In genomic region chr2:159202568-159203071, GRCh38 we compare ENCODE assay signal across 9 cellular contexts.
A peak's percentile ranks its signal among the peaks of the same experiment; 100 is the strongest.
DNase-seq lines count a peak whose midpoint lies in the region; ATAC-seq and TF ChIP-seq lines count a peak whose summit lies in the region.
"Had no signal": no experiment of that assay in that cellular context is flagged by ENCODE, and none has a peak within 500 bp of the region (broad histone marks: within the 10 kb centered on the region; RNA-seq: fewer than 3 reads in every experiment).

No MANE protein-coding gene starts in this region.

- CTCF ChIA-PET in Caco-2 (lab: Charles Lee), result no interaction called here

- no peak for TF ChIP-seq EP300 in stomach (IDR thresholded peaks at IDR 0.05)

- TF ChIP-seq CTCF in choroid plexus epithelial cell (conservative IDR thresholded peaks at IDR 0.05; ENCODE audit: low read depth, low read length) (peak; percentile 21), stomach (IDR thresholded peaks at IDR 0.05) (no peak), thyroid gland (IDR thresholded peaks at IDR 0.05) (no peak), Caco-2 (IDR thresholded peaks at IDR 0.05; ENCODE audit: insufficient read depth in 1 of 2, low read depth in 1 of 2, low read length in 1 of 2, severe bottlenecking in 1 of 2, unreplicated experiment in 1 of 2) (no peak)

- intact Hi-C loops in stomach (cut with DNase I; ENCODE audit: low total_unique reads), result no loop called here
- intact Hi-C loops in thyroid gland (cut with DNase I), result no loop called here
- intact Hi-C loops in Caco-2 (cut with micrococcal nuclease; ENCODE audit: unreplicated experiment), result loop anchor here (5.0 kb wide), 1 partner anchor 1360 kb away; no protein-coding TSS in a partner anchor

- H3K27me3 ChIP-seq in stomach (no peaks in the 10 kb centered on the region), thyroid gland (no peaks in the 10 kb centered on the region), Caco-2 (replicated peaks; ENCODE audit: control insufficient read depth, insufficient read depth, low read length) (no peaks in the 10 kb centered on the region)

- H3K4me1 Mint-ChIP-seq in Caco-2 (ENCODE audit: low read depth, unreplicated experiment), result no peaks in the 10 kb centered on the region

- DNase-seq in HT1080 (ENCODE audit: low read depth) (peak; percentile 93), choroid plexus epithelial cell (ENCODE audit: low read depth) (peak; percentile 99), kidney glomerular epithelial cell (lab: John Stamatoyannopoulos, UW) (peak; percentile 73), stomach (no peak), NCI-H2107 treated with DMSO at 0.1 percent for 48 hours (lab: John Stamatoyannopoulos, UW; ENCODE audit: unreplicated experiment) (no peak), thyroid gland (no peak), Caco-2 (no peak)
- DNase-seq: activated gamma-delta T cell had no signal

- POLR2A ChIA-PET in Caco-2 (lab: Charles Lee), result no interaction called here

- WGBS in stomach, 5 donors, result 60 to 79% (median 72%) methylated on average over 3 to 4 of the region's 4 CpGs
- WGBS in thyroid gland, 2 donors, result 69 to 86% methylated on average over 3 to 4 of the region's 4 CpGs

- H3K4me3 ChIP-seq in choroid plexus epithelial cell (ENCODE audit: low read depth, low read length) (no peak overlapping the region), stomach (no peak overlapping the region), thyroid gland (replicated peaks in 1 of 3) (no peak overlapping the region), Caco-2 (ENCODE audit: low read depth, low read length) (no peak overlapping the region)

- peaks cover 21% of the 10 kb centered on the region for H3K36me3 Mint-ChIP-seq in Caco-2 (ENCODE audit: insufficient read depth, unreplicated experiment)

- H3K9me3 ChIP-seq in stomach (no peaks in the 10 kb centered on the region), thyroid gland (no peaks in the 10 kb centered on the region), Caco-2 (no peaks in the 10 kb centered on the region)

- no peak overlapping the region for H3K4me3 Mint-ChIP-seq in Caco-2 (ENCODE audit: unreplicated experiment)

- H3K27ac ChIP-seq in stomach, result peak overlapping the region in 4 of 5 donors; percentile 32 to 74 (median 56)
- H3K27ac ChIP-seq in thyroid gland, result no peak overlapping the region

- H3K4me1 ChIP-seq in stomach, result peaks cover 8 to 41% (median 15%) of the 10 kb centered on the region in 4 donors
- H3K4me1 ChIP-seq in thyroid gland, result peaks cover 3 to 10% of the 10 kb centered on the region in 2 donors
- no peaks in the 10 kb centered on the region for H3K4me1 ChIP-seq in Caco-2

- no peaks in the 10 kb centered on the region for H3K9me3 Mint-ChIP-seq in Caco-2 (ENCODE audit: unreplicated experiment)

- H3K27ac Mint-ChIP-seq in Caco-2 (ENCODE audit: unreplicated experiment), result no peak overlapping the region

- peaks cover 15 to 57% (median 46%) of the 10 kb centered on the region in 4 donors for H3K36me3 ChIP-seq in stomach
- H3K36me3 ChIP-seq in thyroid gland, result peaks cover 6 to 8% of the 10 kb centered on the region in 2 donors
- no peaks in the 10 kb centered on the region; the same call in 1 of the 2 replicates for H3K36me3 ChIP-seq in Caco-2 (ENCODE audit: control insufficient read depth, insufficient read depth, low read length)

- H3K27me3 Mint-ChIP-seq in Caco-2 (ENCODE audit: insufficient read depth, unreplicated experiment), result no peaks in the 10 kb centered on the region

- no peak for ATAC-seq in GM19397 (IDR thresholded peaks at IDR 0.05; ENCODE audit: unreplicated experiment)

- no TSS peak for BruUV-seq in Caco-2 (replicated peaks; lab: Mats Ljungman, UMichigan)

- no peak for TF ChIP-seq POLR2A in stomach (IDR thresholded peaks at IDR 0.05)
- TF ChIP-seq POLR2A in thyroid gland (IDR thresholded peaks at IDR 0.05), result no peak

Comparison
In these comparisons a context has a peak if more than half of its experiments do, and no peak if none do; other contexts are left out.
1. DNase-seq: peak in HT1080 (single experiment), choroid plexus epithelial cell (single experiment) and kidney glomerular epithelial cell (single experiment); none in stomach (single experiment), NCI-H2107 treated with DMSO at 0.1 percent for 48 hours (single experiment), thyroid gland (0 of 2) and Caco-2 (0 of 2).
2. H3K27ac ChIP-seq: peak in stomach (4 of 5); none in thyroid gland (0 of 3).